ENCODE assay signal across 11 cellular contexts in genomic region chr2:9941196-9941995, GRCh38. TPM values are rescaled to one million over a fixed set of nuclear protein-coding genes. Genes with fewer than 3 reads are reported as not detected.
DNase-seq lines count a peak whose midpoint lies in the region; ATAC-seq and TF ChIP-seq lines count a peak whose summit lies in the region.
"Had no signal": no experiment of that assay in that cellular context is flagged by ENCODE, and none has a peak within 500 bp of the region (broad histone marks: within the 10 kb centered on the region; RNA-seq: fewer than 3 reads in every experiment).

No MANE protein-coding gene starts in this region.

- H2AK5ac ChIP-seq in mesenchymal stem cell (ENCODE audit: low read length, severe bottlenecking): no peak overlapping the region

- ATAC-seq in HG03039 (IDR thresholded peaks at IDR 0.05; ENCODE audit: unreplicated experiment): no peak
- no peak for ATAC-seq in GM19035 (IDR thresholded peaks at IDR 0.05; ENCODE audit: unreplicated experiment)
- no peak for ATAC-seq in HG02970 (IDR thresholded peaks at IDR 0.05; ENCODE audit: low FRiP score, unreplicated experiment)
- ATAC-seq: right cardiac atrium had no signal

- H3K23ac ChIP-seq in mesenchymal stem cell (ENCODE audit: low read length in 2 of 2): no peak overlapping the region

- H3K27ac ChIP-seq in colonic mucosa: no peak overlapping the region
- H3K27ac ChIP-seq in mesenchymal stem cell (ENCODE audit: low read length, poor library complexity, severe bottlenecking): peak overlapping the region; percentile 56

- peak; percentile 87 for DNase-seq in COLO829 (ENCODE audit: low spot score)
- DNase-seq in MV-4-11 (lab: John Stamatoyannopoulos, UW): peak; percentile 39
- peak; percentile 27 for DNase-seq in colonic mucosa
- DNase-seq in mesenchymal stem cell: peak; percentile 19
- no peak for DNase-seq in BE2C
- DNase-seq: activated gamma-delta T cell treated with Interleukin-2 at 50 U/mL for 16 hours; CD4-positive, CD25-positive, alpha-beta regulatory T cell; right cardiac atrium had no signal

- H2BK5ac ChIP-seq in mesenchymal stem cell (ENCODE audit: low read depth, low read length, poor library complexity, severe bottlenecking): no peak overlapping the region

- H3K4me2 ChIP-seq in mesenchymal stem cell (ENCODE audit: low read length, poor library complexity, severe bottlenecking): peak overlapping the region; percentile 30

- no peak overlapping the region for H2BK12ac ChIP-seq in mesenchymal stem cell (ENCODE audit: low read length in 2 of 2)

- H3K9me3 ChIP-seq in colonic mucosa: no peaks in the 10 kb centered on the region
- no peaks in the 10 kb centered on the region for H3K9me3 ChIP-seq in mesenchymal stem cell (ENCODE audit: control insufficient read depth, low read length)
- H3K9me3 ChIP-seq in BE2C: no peaks in the 10 kb centered on the region

- H2AFZ ChIP-seq in mesenchymal stem cell (ENCODE audit: low read depth, low read length): no peak overlapping the region

- H3K4me1 ChIP-seq in colonic mucosa: peaks cover 4% of the 10 kb centered on the region
- H3K4me1 ChIP-seq in mesenchymal stem cell (ENCODE audit: control insufficient read depth, insufficient read depth, low read depth, low read length): peaks cover 16% of the 10 kb centered on the region
- H3K4me1 ChIP-seq in BE2C: no peaks in the 10 kb centered on the region

- H3K79me1 ChIP-seq in mesenchymal stem cell (replicated peaks; ENCODE audit: low read length, poor library complexity, severe bottlenecking): no peaks in the 10 kb centered on the region

- no peak overlapping the region for H3K4ac ChIP-seq in mesenchymal stem cell (ENCODE audit: low read depth in 1 of 2, low read length in 2 of 2)

- intact Hi-C loops in colonic mucosa (cut with DNase I): no loop called here

- no peak overlapping the region for H3K14ac ChIP-seq in mesenchymal stem cell (ENCODE audit: low read length in 2 of 2)

- H3K4me3 ChIP-seq in colonic mucosa (no peak overlapping the region), mesenchymal stem cell (ENCODE audit: insufficient read depth in 1 of 2, low read depth in 1 of 2, low read length in 2 of 2) (no peak overlapping the region), BE2C (ENCODE audit: low read depth, low read length) (no peak overlapping the region)

- no peak overlapping the region for H4K8ac ChIP-seq in mesenchymal stem cell (ENCODE audit: low read length)

- no peak overlapping the region for H4K91ac ChIP-seq in mesenchymal stem cell (ENCODE audit: low read length)

- no peak overlapping the region for H2BK120ac ChIP-seq in mesenchymal stem cell (ENCODE audit: low read depth, low read length)

- no peaks in the 10 kb centered on the region for H3K36me3 ChIP-seq in colonic mucosa
- H3K36me3 ChIP-seq in mesenchymal stem cell (ENCODE audit: control insufficient read depth in 1 of 2, insufficient read depth in 2 of 2, low read depth in 1 of 2, low read length in 2 of 2): peaks cover 0 to 7% of the 10 kb centered on the region in 2 experiments
- no peaks in the 10 kb centered on the region for H3K36me3 ChIP-seq in BE2C

- H3K18ac ChIP-seq in mesenchymal stem cell (ENCODE audit: low read depth in 1 of 2, low read length in 2 of 2): no peak overlapping the region

- H3K27me3 ChIP-seq in colonic mucosa: no peaks in the 10 kb centered on the region
- peaks cover 12 to 19% of the 10 kb centered on the region in 2 experiments for H3K27me3 ChIP-seq in mesenchymal stem cell (ENCODE audit: control insufficient read depth in 1 of 2, insufficient read depth in 1 of 2, low read length in 2 of 2)
- H3K27me3 ChIP-seq in BE2C: peaks cover 4% of the 10 kb centered on the region; the same call in 1 of the 2 replicates

- no peak overlapping the region for H3K9ac ChIP-seq in colonic mucosa (ENCODE audit: low read depth in 2 of 2, low read length in 2 of 2)
- peak overlapping the region; percentile 26 for H3K9ac ChIP-seq in mesenchymal stem cell (ENCODE audit: low read length)

- WGBS in mesenchymal stem cell: 71% methylated on average over 13 of the region's 13 CpGs

- no peak for TF ChIP-seq CTCF in colonic mucosa (IDR thresholded peaks at IDR 0.05)
- no peak for TF ChIP-seq CTCF in BE2C (IDR thresholded peaks at IDR 0.05; ENCODE audit: low read depth, low read length)

- H2BK15ac ChIP-seq in mesenchymal stem cell (ENCODE audit: low read depth, poor library complexity, severe bottlenecking): no peak overlapping the region

RNA-seq across cellular contexts. Expression of gene GRHL1, which starts 10.1 kb away (rescaled TPM):
- total RNA-seq in colonic mucosa: 1 to 10 TPM; 1.6 to 1.9 TPM
- 0.18 TPM for polyA plus RNA-seq in mesenchymal stem cell (2013, experiment 1 of 2)
- 0.16 TPM for polyA plus RNA-seq in mesenchymal stem cell (2013, experiment 2 of 2)
- 2.1 TPM for polyA plus RNA-seq in BE2C (2012; ENCODE audit: insufficient read depth, insufficient read length, low read depth)
